20 cellular contexts compared by ENCODE assay signal in the genomic region with DNA sequence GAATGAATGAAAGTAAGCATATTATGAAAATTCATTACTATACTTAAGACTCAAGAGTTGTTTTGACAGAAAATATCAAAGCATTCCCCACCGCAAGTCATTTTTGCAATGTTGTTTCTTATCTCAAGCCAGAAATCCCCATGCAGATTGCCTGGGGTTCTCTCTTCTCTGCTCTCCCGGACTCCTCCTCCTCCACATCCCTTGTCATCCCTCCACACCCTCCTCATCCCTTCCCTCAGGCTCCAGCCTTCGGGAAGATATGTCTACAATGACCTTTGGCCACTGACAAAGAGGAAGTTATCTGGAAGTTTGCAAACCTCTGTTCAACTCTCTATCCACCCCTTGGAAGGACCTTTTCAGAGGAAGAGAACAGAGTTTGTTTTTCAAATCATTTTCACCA.
"Had no signal": no experiment of that assay in that cellular context is flagged by ENCODE, and none has a peak within 500 bp of the region (broad histone marks: within the 10 kb centered on the region; RNA-seq: fewer than 3 reads in every experiment).

No MANE protein-coding gene starts in this region.

- H3K36me3 Mint-ChIP-seq: naive B cell; stimulated activated effector memory CD8-positive, alpha-beta T cell treated with anti-CD3 and anti-CD28 coated beads, Interleukin-12 subunit alpha, Interleukin-12 subunit beta, amount 100 ng/mL, for 72 hours had no signal

- H3K27me3 Mint-ChIP-seq: central memory CD8-positive, alpha-beta T cell had no signal

- H3K27me3 ChIP-seq: esophagus squamous epithelium, foreskin keratinocyte, pancreas, testis, tibial nerve had no signal

- H3K4me3 ChIP-seq: esophagus squamous epithelium, pancreas, testis, tibial nerve had no signal

- H3K4me1 Mint-ChIP-seq: central memory CD8-positive, alpha-beta T cell; naive B cell; nephron; stimulated activated effector memory CD8-positive, alpha-beta T cell treated with anti-CD3 and anti-CD28 coated beads, Interleukin-12 subunit alpha, Interleukin-12 subunit beta, amount 100 ng/mL, for 72 hours had no signal

- H3K36me3 ChIP-seq: pancreas, tibial nerve had no signal

- H3K27ac ChIP-seq: foreskin keratinocyte, pancreas, testis, tibial nerve had no signal

- H3K4me1 ChIP-seq: testis, tibial nerve had no signal

- H3K9me3 Mint-ChIP-seq: central memory CD8-positive, alpha-beta T cell; nephron; stimulated activated effector memory CD8-positive, alpha-beta T cell treated with anti-CD3 and anti-CD28 coated beads, Interleukin-12 subunit alpha, Interleukin-12 subunit beta, amount 100 ng/mL, for 72 hours; stimulated activated naive CD8-positive, alpha-beta T cell treated with anti-CD3 and anti-CD28 coated beads, Interleukin-15, Interleukin-2, amounts not matched to agents 100 ng/mL and 50 ng/mL, for 24 hours had no signal

- H3K9me3 ChIP-seq: esophagus squamous epithelium, pancreas, testis, tibial nerve had no signal

- FAIRE-seq: islet of Langerhans, pancreas, urothelium cell line had no signal

- H3K4me3 Mint-ChIP-seq: central memory CD8-positive, alpha-beta T cell; naive B cell; nephron; stimulated activated effector memory CD8-positive, alpha-beta T cell treated with anti-CD3 and anti-CD28 coated beads, Interleukin-12 subunit alpha, Interleukin-12 subunit beta, amount 100 ng/mL, for 72 hours; stimulated activated naive CD8-positive, alpha-beta T cell treated with anti-CD3 and anti-CD28 coated beads, Interleukin-15, Interleukin-2, amounts not matched to agents 100 ng/mL and 50 ng/mL, for 24 hours had no signal

- DNase-seq: dermis blood vessel endothelial cell; esophagus squamous epithelium; kidney glomerular epithelial cell; mammary epithelial cell; naive B cell; occipital lobe; right cardiac atrium; stimulated activated CD4-positive, alpha-beta T cell treated with anti-CD3 and anti-CD28 coated beads, Interleukin-4, amount 100 ng/mL, for 1 hour; stimulated activated CD8-positive, alpha-beta memory T cell treated with anti-CD3 and anti-CD28 coated beads, Interleukin-4, amount 100 ng/mL, for 48 hours; testis had no signal

- H3K27ac Mint-ChIP-seq: nephron; progenitor cell of endocrine pancreas; stimulated activated effector memory CD8-positive, alpha-beta T cell treated with anti-CD3 and anti-CD28 coated beads, Interleukin-12 subunit alpha, Interleukin-12 subunit beta, amount 100 ng/mL, for 72 hours; stimulated activated naive CD8-positive, alpha-beta T cell treated with anti-CD3 and anti-CD28 coated beads, Interleukin-15, Interleukin-2, amounts not matched to agents 100 ng/mL and 50 ng/mL, for 24 hours had no signal
